23 cellular contexts compared by ENCODE assay signal in genomic region chr5:68354315-68354714, GRCh38.
DNase-seq lines count a peak whose midpoint lies in the region; ATAC-seq and TF ChIP-seq lines count a peak whose summit lies in the region.
"Had no signal": no experiment of that assay in that cellular context is flagged by ENCODE, and none has a peak within 500 bp of the region (broad histone marks: within the 10 kb centered on the region; RNA-seq: fewer than 3 reads in every experiment).

No MANE protein-coding gene starts in this region.

- H3K27ac ChIP-seq in brain microvascular endothelial cell, result no peak overlapping the region
- H3K27ac ChIP-seq: dorsolateral prefrontal cortex, SK-N-MC, thoracic aorta had no signal

- no peaks in the 10 kb centered on the region for H3K27me3 Mint-ChIP-seq in natural killer cell treated with Interleukin-12 subunit alpha and Interleukin-12 subunit beta and Interleukin-15 and Interleukin-18, amount 100 ng/mL, for 72 hours
- H3K27me3 Mint-ChIP-seq: CD4-positive, alpha-beta T cell; stimulated activated naive CD8-positive, alpha-beta T cell treated with anti-CD3 and anti-CD28 coated beads, Interleukin-15, Interleukin-2, amounts not matched to agents 100 ng/mL and 50 ng/mL, for 24 hours had no signal

- H3K36me3 ChIP-seq in brain microvascular endothelial cell (replicated peaks), result no peaks in the 10 kb centered on the region
- H3K36me3 ChIP-seq: thoracic aorta had no signal

- H3K9me3 Mint-ChIP-seq in natural killer cell treated with Interleukin-12 subunit alpha and Interleukin-12 subunit beta and Interleukin-15 and Interleukin-18, amount 100 ng/mL, for 72 hours, result no peaks in the 10 kb centered on the region
- H3K9me3 Mint-ChIP-seq: activated naive CD4-positive, alpha-beta T cell treated with anti-CD3 and anti-CD28 coated beads, Interleukin-2, amount 50 U/mL, for 72 hours; CD4-positive, alpha-beta T cell; stimulated activated naive CD8-positive, alpha-beta T cell treated with anti-CD3 and anti-CD28 coated beads, Interleukin-15, Interleukin-2, amounts not matched to agents 100 ng/mL and 50 ng/mL, for 24 hours had no signal

- no peak overlapping the region for H3K4me3 Mint-ChIP-seq in natural killer cell treated with Interleukin-12 subunit alpha and Interleukin-12 subunit beta and Interleukin-15 and Interleukin-18, amount 100 ng/mL, for 72 hours
- H3K4me3 Mint-ChIP-seq: CD4-positive, alpha-beta T cell; stimulated activated naive CD8-positive, alpha-beta T cell treated with anti-CD3 and anti-CD28 coated beads, Interleukin-15, Interleukin-2, amounts not matched to agents 100 ng/mL and 50 ng/mL, for 24 hours had no signal

- H3K36me3 Mint-ChIP-seq in natural killer cell treated with Interleukin-12 subunit alpha and Interleukin-12 subunit beta and Interleukin-15 and Interleukin-18, amount 100 ng/mL, for 72 hours, result no peaks in the 10 kb centered on the region
- H3K36me3 Mint-ChIP-seq: activated naive CD4-positive, alpha-beta T cell treated with anti-CD3 and anti-CD28 coated beads, Interleukin-2, amount 50 U/mL, for 72 hours had no signal

- peaks cover 16% of the 10 kb centered on the region in 2 donors for H3K4me1 Mint-ChIP-seq in natural killer cell treated with Interleukin-12 subunit alpha and Interleukin-12 subunit beta and Interleukin-15 and Interleukin-18, amount 100 ng/mL, for 72 hours (ENCODE audit: low read depth in 2 of 2)

- peak; percentile 84 to 85 for ATAC-seq in natural killer cell treated with Interleukin-12 subunit alpha and Interleukin-12 subunit beta and Interleukin-15 and Interleukin-18, amount 100 ng/mL, for 72 hours
- ATAC-seq in HG02571 (IDR thresholded peaks at IDR 0.05; ENCODE audit: unreplicated experiment), result no peak
- ATAC-seq: activated naive CD4-positive, alpha-beta T cell treated with anti-CD3 and anti-CD28 coated beads, Interleukin-2, amount 50 U/mL, for 72 hours; right cardiac atrium had no signal

- peak; percentile 10 for TF ChIP-seq CTCF in brain microvascular endothelial cell (IDR thresholded peaks at IDR 0.05; ENCODE audit: low read depth, low read length, missing control alignments)

- in situ Hi-C loops in brain microvascular endothelial cell (cut with HindIII; ENCODE audit: low pct_ligation_motif_present, low sequenced_read_pairs), result no loop called here

- DNase-seq in Daoy (ENCODE audit: low read depth), result peak; percentile 30
- peak; percentile 65 for DNase-seq in MV-4-11 (lab: John Stamatoyannopoulos, UW)
- DNase-seq in brain microvascular endothelial cell, result no peak
- DNase-seq in natural killer cell treated with Interleukin-12 subunit alpha and Interleukin-12 subunit beta and Interleukin-15 and Interleukin-18, amount 100 ng/mL, for 72 hours (ENCODE audit: low spot score), result no peak
- no peak for DNase-seq in T-helper 2 cell
- DNase-seq in NCI-H1048 (lab: John Stamatoyannopoulos, UW), result no peak
- DNase-seq: activated effector memory CD4-positive, alpha-beta T cell treated with Interleukin-2 at 50 U/mL for 16 hours; activated T-cell treated with anti-CD3 and anti-CD28 coated beads, Interleukin-2, amount 50 U/mL, for 1 hour; amygdala; CD4-positive, alpha-beta T cell; dorsolateral prefrontal cortex; Karpas-422; NCI-H1092 treated with DMSO at 0.1 percent for 48 hours; NCI-H2029; NCI-H524 treated with DMSO at 0.1 percent for 48 hours; posterior cingulate gyrus; right cardiac atrium; stimulated activated CD4-positive, alpha-beta T cell treated with anti-CD3 and anti-CD28 coated beads, Interleukin-1b, Interleukin-23, amount 100 ng/mL, for 48 hours had no signal

- no peak overlapping the region for H3K4me3 ChIP-seq in brain microvascular endothelial cell (ENCODE audit: low read depth, low read length)
- H3K4me3 ChIP-seq: dorsolateral prefrontal cortex, SK-N-MC, thoracic aorta had no signal

- H3K27me3 ChIP-seq in brain microvascular endothelial cell (replicated peaks), result no peaks in the 10 kb centered on the region
- H3K27me3 ChIP-seq: dorsolateral prefrontal cortex had no signal

- peak overlapping the region in 1 of 2 donors; percentile 27 for H3K27ac Mint-ChIP-seq in natural killer cell treated with Interleukin-12 subunit alpha and Interleukin-12 subunit beta and Interleukin-15 and Interleukin-18, amount 100 ng/mL, for 72 hours
- H3K27ac Mint-ChIP-seq: activated naive CD4-positive, alpha-beta T cell treated with anti-CD3 and anti-CD28 coated beads, Interleukin-2, amount 50 U/mL, for 72 hours; CD4-positive, alpha-beta T cell; stimulated activated naive CD8-positive, alpha-beta T cell treated with anti-CD3 and anti-CD28 coated beads, Interleukin-15, Interleukin-2, amounts not matched to agents 100 ng/mL and 50 ng/mL, for 24 hours had no signal

Comparison
In these comparisons a context has a peak if more than half of its experiments do, and no peak if none do; other contexts are left out.
1. DNase-seq: peak in Daoy (single experiment) and MV-4-11 (single experiment); none in brain microvascular endothelial cell (single experiment), natural killer cell treated with Interleukin-12 subunit alpha and Interleukin-12 subunit beta and Interleukin-15 and Interleukin-18, amount 100 ng/mL, for 72 hours (single experiment), T-helper 2 cell (0 of 5) and NCI-H1048 (single experiment).